ENCODE assay signal across 15 cellular contexts in genomic region chr9:2634818-2635217, GRCh38. TPM values are rescaled to one million over a fixed set of nuclear protein-coding genes. Genes with fewer than 3 reads are reported as not detected.
A peak's percentile ranks its signal among the peaks of the same experiment; 100 is the strongest.
DNase-seq lines count a peak whose midpoint lies in the region; ATAC-seq and TF ChIP-seq lines count a peak whose summit lies in the region.
"Had no signal": no experiment of that assay in that cellular context is flagged by ENCODE, and none has a peak within 500 bp of the region (broad histone marks: within the 10 kb centered on the region; RNA-seq: fewer than 3 reads in every experiment).

No MANE protein-coding gene starts in this region.

- H3K4me1 ChIP-seq in heart right ventricle = peaks cover 4 to 60% (median 40%) of the 10 kb centered on the region in 9 donors

- peak overlapping the region in 6 of 10 donors; percentile 2 to 75 (median 50) for H3K27ac ChIP-seq in heart right ventricle
- no peak overlapping the region for H3K27ac ChIP-seq in brain microvascular endothelial cell
- peak overlapping the region; percentile 87 for H3K27ac ChIP-seq in layer of hippocampus (ENCODE audit: low read depth, low read length)
- H3K27ac ChIP-seq in substantia nigra (ENCODE audit: low read depth, low read length, poor library complexity, severe bottlenecking) = peak overlapping the region; percentile 80
- H3K27ac ChIP-seq: PC-9 had no signal

- peak in 1 of 9 donors; percentile 10 for TF ChIP-seq CTCF in heart right ventricle (IDR thresholded peaks at IDR 0.05)
- peak; percentile 6 for TF ChIP-seq CTCF in brain microvascular endothelial cell (IDR thresholded peaks at IDR 0.05; ENCODE audit: low read depth, low read length, missing control alignments)

- H3K27me3 ChIP-seq in heart right ventricle (no peaks in the 10 kb centered on the region), brain microvascular endothelial cell (replicated peaks) (no peaks in the 10 kb centered on the region), layer of hippocampus (ENCODE audit: control insufficient read depth, insufficient read depth, low read length) (no peaks in the 10 kb centered on the region)

- in situ Hi-C loops in brain microvascular endothelial cell (cut with HindIII; ENCODE audit: low pct_ligation_motif_present, low sequenced_read_pairs) = no loop called here

- intact Hi-C loops in heart right ventricle (cut with DNase I) (loop anchor here in 1 of 10 donors (10.0 kb wide), 1 partner anchor 170 kb away; no protein-coding TSS in a partner anchor), Right ventricle myocardium superior (cut with DNase I) (no loop called here)

- H3K4me3 ChIP-seq in heart right ventricle = no peak overlapping the region
- no peak overlapping the region for H3K4me3 ChIP-seq in brain microvascular endothelial cell (ENCODE audit: low read depth, low read length)
- H3K4me3 ChIP-seq: PC-9 had no signal

- no peak for DNase-seq in heart right ventricle
- DNase-seq in Right ventricle myocardium superior = no peak
- DNase-seq in brain microvascular endothelial cell = no peak
- no peak for DNase-seq in substantia nigra (lab: John Stamatoyannopoulos, UW)
- DNase-seq in epidermal melanocyte (ENCODE audit: insufficient read length, low spot score) = no peak
- no peak for DNase-seq in OCI-M1 (lab: John Stamatoyannopoulos, UW)
- DNase-seq: DMS153, MV-4-11, NCI-H1417 treated with DMSO at 0.1 percent for 48 hours, NCI-H2081, NCI-H524 treated with DMSO at 0.1 percent for 48 hours, PC-9 had no signal

- no peak for ATAC-seq in heart right ventricle
- no peak for ATAC-seq in Right ventricle myocardium superior (ENCODE audit: poor library complexity)
- no peak for ATAC-seq in SK-N-SH treated with all-trans-retinoic acid at 6 μM for 48 hours
- ATAC-seq: HCT116 had no signal

- H3K36me3 ChIP-seq in heart right ventricle = peaks cover 0 to 43% (median 0%) of the 10 kb centered on the region in 9 donors
- H3K36me3 ChIP-seq in brain microvascular endothelial cell (replicated peaks) = no peaks in the 10 kb centered on the region

- 70 to 76% methylated on average over 3 of the region's 3 CpGs for WGBS in heart right ventricle, 2 donors

- no peaks in the 10 kb centered on the region for H3K9me3 ChIP-seq in heart right ventricle

TF ChIP-seq in SK-N-SH treated with all-trans-retinoic acid at 6 μM for 48 hours, 23 proteins besides CTCF, POLR2A, EP300 and RAD21:
- no peak for TF ChIP-seq SNAI2 (CRISPR knock-in tag; IDR thresholded peaks at IDR 0.05)
- no peak for TF ChIP-seq TOX (CRISPR knock-in tag; IDR thresholded peaks at IDR 0.05; ENCODE audit: borderline replicate concordance)
- TF ChIP-seq TCF4 (CRISPR knock-in tag; IDR thresholded peaks at IDR 0.05; ENCODE audit: borderline replicate concordance) = no peak

RNA-seq across cellular contexts. Expression of gene VLDLR, which starts 13.2 kb away (rescaled TPM):
- 100 to 1,000 TPM; 114 to 153 (median 140) TPM for total RNA-seq in heart right ventricle
- polyA plus RNA-seq in heart right ventricle = 10 to 100 TPM; 17.9 to 23.0 TPM
- 121 TPM for total RNA-seq in Right ventricle myocardium superior
